ENCODE assay signal across 27 cellular contexts in the genomic region with DNA sequence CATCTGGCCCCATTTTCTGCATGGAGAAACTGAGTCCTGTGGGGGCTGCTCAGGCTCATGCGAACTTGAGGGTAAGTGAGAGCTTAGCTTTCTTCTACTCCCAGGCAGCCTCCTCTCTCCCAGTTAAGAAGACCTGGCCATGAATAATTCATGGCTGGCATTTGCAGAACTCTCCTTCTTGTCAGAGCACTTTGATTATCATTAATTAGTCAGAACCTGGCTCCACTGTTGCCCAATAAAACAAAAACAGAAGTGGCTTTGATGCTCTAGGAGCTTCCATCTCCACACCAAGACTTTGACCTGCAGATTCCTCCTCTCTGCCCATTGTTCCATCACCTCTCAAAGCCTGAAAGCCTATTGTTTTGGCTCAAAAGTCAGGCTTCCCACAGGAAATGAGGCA. TPM values are rescaled to one million over a fixed set of nuclear protein-coding genes. Genes with fewer than 3 reads are reported as not detected.
"Had no signal": no experiment of that assay in that cellular context is flagged by ENCODE, and none has a peak within 500 bp of the region (broad histone marks: within the 10 kb centered on the region; RNA-seq: fewer than 3 reads in every experiment).

No MANE protein-coding gene starts in this region.

- FAIRE-seq: astrocyte, TTC549 had no signal

- ATAC-seq: activated CD4-positive, alpha-beta T cell treated with anti-CD3 and anti-CD28 coated beads for 36 hours; activated CD4-positive, CD25-positive, alpha-beta regulatory T cell treated with anti-CD3 and anti-CD28 coated beads, Interleukin-2, amount 50 U/mL, for 24 hours; activated CD8-positive, alpha-beta T cell treated with anti-CD3 and anti-CD28 coated beads, Interleukin-2, amount 10 ng/mL, durations not matched to agents 7 days and 5 days; Right ventricle myocardium inferior; SK-N-SH treated with all-trans-retinoic acid at 6 μM for 48 hours had no signal

- DNase-seq: activated CD4-positive, alpha-beta T cell treated with anti-CD3 and anti-CD28 coated beads for 36 hours; activated CD4-positive, alpha-beta T cell treated with anti-CD3 and anti-CD28 coated beads, Interleukin-2, amount 10 ng/mL, durations not matched to agents 7 days and 5 days; activated CD4-positive, alpha-beta T cell treated with anti-CD3 and anti-CD28 coated beads, Interleukin-2, amount 50 U/mL, for 48 hours; activated CD8-positive, alpha-beta T cell treated with anti-CD3 and anti-CD28 coated beads, Interleukin-2, amount 10 ng/mL, durations not matched to agents 7 days and 5 days; activated gamma-delta T cell; activated naive CD4-positive, alpha-beta T cell treated with Interleukin-2 at 50 U/mL for 16 hours; activated naive CD8-positive, alpha-beta T cell treated with anti-CD3 and anti-CD28 coated beads, Interleukin-2, amount 10 ng/mL, durations not matched to agents 7 days and 5 days; activated T-cell treated with anti-CD3 and anti-CD28 coated beads, Interleukin-2, amount 50 U/mL, for 24 hours; KG1; NCI-H1105; NCI-H1417 treated with DMSO at 0.1 percent for 48 hours; NCI-H187 treated with DMSO at 0.1 percent for 48 hours; NCI-H2081; NCI-H345; NCI-H524 treated with DMSO at 0.1 percent for 48 hours; Peyer's patch; SIG-M5; SW 1271; T-helper 1 cell had no signal

- H3K4me3 ChIP-seq: cardiac muscle cell, Peyer's patch had no signal

RNA-seq across cellular contexts. Expression of gene CDH3, which starts 45.5 kb away (rescaled TPM):
- total RNA-seq: activated CD8-positive, alpha-beta T cell treated with anti-CD3 and anti-CD28 coated beads, Interleukin-2, amount 10 ng/mL, durations not matched to agents 7 days and 5 days; LHCN-M2; NCI-H460; Right ventricle myocardium inferior had no signal
